ENCODE assay signal across 20 cellular contexts in the genomic region with DNA sequence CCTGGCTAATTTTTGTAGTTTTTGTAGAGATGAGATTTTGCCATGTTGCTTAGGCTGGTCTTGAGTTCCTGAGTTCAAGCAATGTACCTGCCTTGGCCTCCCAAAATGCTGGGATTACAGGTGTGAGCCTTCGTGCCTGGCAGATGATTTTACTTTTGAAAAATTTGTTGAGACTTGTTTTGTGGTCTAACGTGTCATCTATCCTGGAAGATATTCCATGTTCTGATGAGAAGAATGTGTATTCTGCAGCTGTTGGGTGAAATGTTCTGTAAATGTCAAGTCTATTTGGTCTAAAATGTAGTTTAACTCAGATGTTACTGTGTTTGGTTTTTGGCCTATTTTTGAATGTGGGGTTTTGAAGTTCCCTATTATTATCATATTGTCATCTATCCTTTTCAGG.
DNase-seq lines count a peak whose midpoint lies in the region; ATAC-seq, FAIRE-seq and TF ChIP-seq lines count a peak whose summit lies in the region.
"Had no signal": no experiment of that assay in that cellular context is flagged by ENCODE, and none has a peak within 500 bp of the region (broad histone marks: within the 10 kb centered on the region; RNA-seq: fewer than 3 reads in every experiment).

No MANE protein-coding gene starts in this region.

- no peak for ATAC-seq in heart left ventricle
- ATAC-seq: HCT116 had no signal

- no peak overlapping the region for H3K4me3 Mint-ChIP-seq in HFFc6
- H3K4me3 Mint-ChIP-seq: B cell; CD8-positive, alpha-beta memory T cell had no signal

- H2AFZ ChIP-seq in mammary epithelial cell (ENCODE audit: low read depth, low read length) (no peak overlapping the region), keratinocyte (ENCODE audit: control insufficient read depth, low read length) (no peak overlapping the region)

- H3K79me2 ChIP-seq in mammary epithelial cell (ENCODE audit: insufficient read depth, low read length) (no peaks in the 10 kb centered on the region), keratinocyte (ENCODE audit: control insufficient read depth, insufficient read depth, low read length) (no peaks in the 10 kb centered on the region)

- H3K9ac ChIP-seq in mammary epithelial cell (ENCODE audit: insufficient read depth, low read length) (no peak overlapping the region), keratinocyte (ENCODE audit: control insufficient read depth, extremely low read depth, insufficient read depth, low read length) (no peak overlapping the region)
- H3K9ac ChIP-seq: BLaER1 treated with 17β-estradiol and CSF1 and Interleukin-3, amounts not matched to agents 10 nM and 100 nM had no signal

- no peaks in the 10 kb centered on the region for H3K9me3 ChIP-seq in mammary epithelial cell (replicated peaks; ENCODE audit: insufficient read depth, low read length)
- H3K9me3 ChIP-seq in keratinocyte (ENCODE audit: control insufficient read depth, low read depth, low read length): no peaks in the 10 kb centered on the region
- H3K9me3 ChIP-seq in heart left ventricle: no peaks in the 10 kb centered on the region
- H3K9me3 ChIP-seq: BLaER1 treated with 17β-estradiol and CSF1 and Interleukin-3, amounts not matched to agents 10 nM and 100 nM; Caco-2 had no signal

- dilution Hi-C loops in mammary epithelial cell (cut with HindIII; ENCODE audit: low sequenced_read_pairs) (no loop called here), keratinocyte (cut with MboI; ENCODE audit: extremely low pct_ligation_motif_present, low sequenced_read_pairs) (no loop called here)

- in situ Hi-C loops in mammary epithelial cell (cut with MboI; ENCODE audit: low sequenced_read_pairs in 2 of 2): no loop called here

- peak overlapping the region; percentile 8 for H3K4me2 ChIP-seq in mammary epithelial cell (ENCODE audit: insufficient read depth, low read depth, low read length)
- H3K4me2 ChIP-seq in keratinocyte (ENCODE audit: control insufficient read depth, extremely low read depth, insufficient read depth, low read depth, low read length): no peak overlapping the region
- H3K4me2 ChIP-seq: BLaER1 treated with 17β-estradiol and CSF1 and Interleukin-3, amounts not matched to agents 10 nM and 100 nM had no signal

- no peaks in the 10 kb centered on the region for H3K27me3 Mint-ChIP-seq in HFFc6 (ENCODE audit: insufficient read depth)
- H3K27me3 Mint-ChIP-seq: B cell; CD8-positive, alpha-beta memory T cell had no signal

- H3K27ac ChIP-seq in mammary epithelial cell (ENCODE audit: insufficient read depth, low read depth, low read length) (no peak overlapping the region), keratinocyte (ENCODE audit: control insufficient read depth, insufficient read depth, low read length) (no peak overlapping the region), heart left ventricle (no peak overlapping the region)
- H3K27ac ChIP-seq: BLaER1 treated with 17β-estradiol and CSF1 and Interleukin-3, amounts not matched to agents 10 nM and 100 nM had no signal

- TF ChIP-seq POLR2A in heart left ventricle (IDR thresholded peaks at IDR 0.05): no peak

- BruUV-seq in mammary epithelial cell (replicated peaks; lab: Mats Ljungman, UMichigan): no TSS peak

- H3K36me3 ChIP-seq in mammary epithelial cell (ENCODE audit: insufficient read depth, low read length): no peaks in the 10 kb centered on the region
- no peaks in the 10 kb centered on the region for H3K36me3 ChIP-seq in keratinocyte (ENCODE audit: control insufficient read depth in 2 of 2, extremely low read depth in 1 of 2, insufficient read depth in 2 of 2, low read length in 2 of 2)
- H3K36me3 ChIP-seq in heart left ventricle: no peaks in the 10 kb centered on the region

- TF ChIP-seq CTCF in mammary epithelial cell (conservative IDR thresholded peaks at IDR 0.05 in 1 of 2, IDR thresholded peaks at IDR 0.05 in 1 of 2; ENCODE audit: extremely low read depth in 1 of 2, insufficient read depth in 1 of 2, low read depth in 1 of 2, low read length in 2 of 2) (no peak), keratinocyte (optimal IDR thresholded peaks at IDR 0.05 in 1 of 3, IDR thresholded peaks at IDR 0.05 in 1 of 3, conservative IDR thresholded peaks at IDR 0.05 in 1 of 3; ENCODE audit: extremely low read depth in 1 of 3, insufficient read depth in 2 of 3, low read length in 3 of 3) (no peak), HFFc6 (IDR thresholded peaks at IDR 0.05) (no peak), heart left ventricle (IDR thresholded peaks at IDR 0.05) (no peak)

- H4K20me1 ChIP-seq in mammary epithelial cell (ENCODE audit: insufficient read depth, low read length) (no peaks in the 10 kb centered on the region), keratinocyte (ENCODE audit: control insufficient read depth, extremely low read depth, insufficient read depth, low read length) (no peaks in the 10 kb centered on the region)
- H4K20me1 ChIP-seq: BLaER1 treated with 17β-estradiol and CSF1 and Interleukin-3, amounts not matched to agents 10 nM and 100 nM had no signal

- H3K4me1 ChIP-seq in mammary epithelial cell (ENCODE audit: insufficient read depth, low read length) (peaks cover 9% of the 10 kb centered on the region), keratinocyte (ENCODE audit: control insufficient read depth, extremely low read depth, insufficient read depth, low read length) (peaks cover 9% of the 10 kb centered on the region), heart left ventricle (no peaks in the 10 kb centered on the region)
- H3K4me1 ChIP-seq: BLaER1 treated with 17β-estradiol and CSF1 and Interleukin-3, amounts not matched to agents 10 nM and 100 nM; Caco-2 had no signal

- no peaks in the 10 kb centered on the region for H3K9me3 Mint-ChIP-seq in HFFc6
- H3K9me3 Mint-ChIP-seq: CD8-positive, alpha-beta memory T cell had no signal

- intact Hi-C loops in mammary epithelial cell (cut with micrococcal nuclease) (no loop called here), heart left ventricle (cut with DNase I) (no loop called here)

- 0% methylated on average over 2 of the region's 2 CpGs for whole genome bisulfite sequencing in mammary epithelial cell (ENCODE audit: low coverage, missing lambda C conversion rate)
- WGBS in heart left ventricle, 4 donors: 91 to 97% (median 93%) methylated on average over 2 of the region's 2 CpGs

- no peak overlapping the region for H3K4me3 ChIP-seq in mammary epithelial cell (replicated peaks in 1 of 3; ENCODE audit: insufficient read depth in 1 of 3, low read depth in 2 of 3, low read length in 3 of 3)
- no peak overlapping the region for H3K4me3 ChIP-seq in keratinocyte (ENCODE audit: control insufficient read depth in 2 of 3, extremely low read depth in 1 of 3, insufficient read depth in 2 of 3, low read depth in 1 of 3, low read length in 3 of 3)
- no peak overlapping the region for H3K4me3 ChIP-seq in heart left ventricle
- H3K4me3 ChIP-seq: BLaER1 treated with 17β-estradiol and CSF1 and Interleukin-3, amounts not matched to agents 10 nM and 100 nM had no signal

- peak; percentile 57 for DNase-seq in LHCN-M2 (ENCODE audit: low read depth)
- DNase-seq in mammary epithelial cell: peak; percentile 66
- peak; percentile 53 for DNase-seq in keratinocyte (ENCODE audit: low read depth, low spot score)
- no peak for DNase-seq in OCI-M1 (lab: John Stamatoyannopoulos, UW)
- DNase-seq in HFFc6: no peak
- no peak for DNase-seq in heart left ventricle
- DNase-seq: Caco-2; CD8-positive, alpha-beta memory T cell; DMS153; DMS79; GDM1; GOT3; H7; IMR-90 had no signal

- no peak overlapping the region for H3K27ac Mint-ChIP-seq in HFFc6
- H3K27ac Mint-ChIP-seq: B cell; CD8-positive, alpha-beta memory T cell had no signal

- no peaks in the 10 kb centered on the region for H3K9me1 ChIP-seq in keratinocyte (ENCODE audit: control insufficient read depth, extremely low read depth, insufficient read depth, low read length)

- H3K27me3 ChIP-seq in mammary epithelial cell (ENCODE audit: insufficient read depth, low read length) (no peaks in the 10 kb centered on the region), keratinocyte (ENCODE audit: control insufficient read depth, extremely low read depth, insufficient read depth, low read length) (no peaks in the 10 kb centered on the region), heart left ventricle (no peaks in the 10 kb centered on the region)
- H3K27me3 ChIP-seq: BLaER1 treated with 17β-estradiol and CSF1 and Interleukin-3, amounts not matched to agents 10 nM and 100 nM had no signal

- no peaks in the 10 kb centered on the region for H3K36me3 Mint-ChIP-seq in HFFc6 (ENCODE audit: low read depth)

- peaks cover 12% of the 10 kb centered on the region for H3K4me1 Mint-ChIP-seq in HFFc6 (ENCODE audit: low read depth)
- H3K4me1 Mint-ChIP-seq: B cell; CD8-positive, alpha-beta memory T cell had no signal

- CTCF ChIA-PET in mammary epithelial cell (lab: Charles Lee; ENCODE audit: low non-redundant PET): no interaction called here

- FAIRE-seq in keratinocyte (lab: Jason Lieb, UNC): peak; percentile 9
- FAIRE-seq: GM12892, GM18507, HTR-8/SVneo had no signal

Comparison
In these comparisons a context has a peak if more than half of its experiments do, and no peak if none do; other contexts are left out.
1. DNase-seq: peak in LHCN-M2 (single experiment), mammary epithelial cell (single experiment) and keratinocyte (single experiment); none in OCI-M1 (single experiment), HFFc6 (single experiment) and heart left ventricle (0 of 5).